Comparison of ENCODE assay signal across 15 cellular contexts in the genomic region with DNA sequence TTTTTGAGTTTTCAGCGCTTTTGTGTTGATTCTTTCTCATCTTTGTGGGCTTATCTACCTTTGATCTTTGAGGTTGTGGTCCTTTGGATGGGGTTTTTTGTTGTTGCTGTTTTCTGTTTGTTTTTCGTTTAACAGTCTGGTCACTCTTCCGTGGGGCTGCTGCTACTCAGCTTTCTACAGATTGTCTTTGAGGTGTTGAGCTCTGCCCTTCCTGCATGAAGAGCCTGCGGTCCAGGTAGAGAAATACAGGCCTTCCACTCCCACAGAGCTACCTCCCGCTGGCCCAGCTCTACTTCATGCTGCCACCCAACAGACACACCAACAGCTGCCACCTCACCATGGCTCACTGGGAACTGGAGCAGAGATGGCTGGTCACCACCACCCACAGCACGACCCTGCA.
DNase-seq lines count a peak whose midpoint lies in the region; ATAC-seq and TF ChIP-seq lines count a peak whose summit lies in the region.
"Had no signal": no experiment of that assay in that cellular context is flagged by ENCODE, and none has a peak within 500 bp of the region (broad histone marks: within the 10 kb centered on the region; RNA-seq: fewer than 3 reads in every experiment).

No MANE protein-coding gene starts in this region.

- H3K27ac Mint-ChIP-seq in stimulated activated naive CD8-positive, alpha-beta T cell treated with anti-CD3 and anti-CD28 coated beads, Interleukin-15, Interleukin-2, amounts not matched to agents 100 ng/mL and 50 ng/mL, for 24 hours, result peak overlapping the region; percentile 26
- peak overlapping the region in 1 of 2 donors; percentile 98 for H3K27ac Mint-ChIP-seq in stimulated activated naive CD8-positive, alpha-beta T cell treated with anti-CD3 and anti-CD28 coated beads, Interleukin-15, amount 100 ng/mL, for 72 hours
- no peak overlapping the region for H3K27ac Mint-ChIP-seq in endothelial cell (ENCODE audit: unreplicated experiment)
- peak overlapping the region; percentile 71 to 85 for H3K27ac Mint-ChIP-seq in natural killer cell treated with Interleukin-12 subunit alpha and Interleukin-12 subunit beta and Interleukin-15 and Interleukin-18, amount 100 ng/mL, for 72 hours

- no peak overlapping the region for H2AFZ ChIP-seq in Karpas-422 (ENCODE audit: low read length)

- no peaks in the 10 kb centered on the region for H3K27me3 Mint-ChIP-seq in stimulated activated naive CD8-positive, alpha-beta T cell treated with anti-CD3 and anti-CD28 coated beads, Interleukin-15, Interleukin-2, amounts not matched to agents 100 ng/mL and 50 ng/mL, for 24 hours
- H3K27me3 Mint-ChIP-seq in stimulated activated naive CD8-positive, alpha-beta T cell treated with anti-CD3 and anti-CD28 coated beads, Interleukin-15, amount 100 ng/mL, for 72 hours, result no peaks in the 10 kb centered on the region
- H3K27me3 Mint-ChIP-seq in endothelial cell (ENCODE audit: unreplicated experiment), result peaks cover 3% of the 10 kb centered on the region
- H3K27me3 Mint-ChIP-seq in natural killer cell treated with Interleukin-12 subunit alpha and Interleukin-12 subunit beta and Interleukin-15 and Interleukin-18, amount 100 ng/mL, for 72 hours, result no peaks in the 10 kb centered on the region
- H3K27me3 Mint-ChIP-seq: CD4-positive, alpha-beta memory T cell had no signal

- H3K4me2 ChIP-seq in Karpas-422 (ENCODE audit: low read depth, low read length, poor library complexity, severe bottlenecking), result no peak overlapping the region
- H3K4me2 ChIP-seq: A549 had no signal

- no peak for TF ChIP-seq CTCF in endothelial cell (IDR thresholded peaks at IDR 0.05; ENCODE audit: unreplicated experiment)

- no peaks in the 10 kb centered on the region for H3K27me3 ChIP-seq in Karpas-422 (ENCODE audit: low read length)
- H3K27me3 ChIP-seq: BE2C had no signal

- no peaks in the 10 kb centered on the region for H4K20me1 ChIP-seq in Karpas-422 (ENCODE audit: insufficient read depth, low read depth, low read length)

- no peak overlapping the region for H3K9ac ChIP-seq in Karpas-422 (ENCODE audit: low read length)

- no peaks in the 10 kb centered on the region for H3K9me3 Mint-ChIP-seq in stimulated activated naive CD8-positive, alpha-beta T cell treated with anti-CD3 and anti-CD28 coated beads, Interleukin-15, Interleukin-2, amounts not matched to agents 100 ng/mL and 50 ng/mL, for 24 hours
- no peaks in the 10 kb centered on the region for H3K9me3 Mint-ChIP-seq in stimulated activated naive CD8-positive, alpha-beta T cell treated with anti-CD3 and anti-CD28 coated beads, Interleukin-15, amount 100 ng/mL, for 72 hours
- no peaks in the 10 kb centered on the region for H3K9me3 Mint-ChIP-seq in endothelial cell (ENCODE audit: unreplicated experiment)
- no peaks in the 10 kb centered on the region for H3K9me3 Mint-ChIP-seq in natural killer cell treated with Interleukin-12 subunit alpha and Interleukin-12 subunit beta and Interleukin-15 and Interleukin-18, amount 100 ng/mL, for 72 hours

- H3K4me3 ChIP-seq in Karpas-422 (ENCODE audit: low read length), result no peak overlapping the region
- H3K4me3 ChIP-seq: A549 had no signal

- peaks cover 59% of the 10 kb centered on the region for H3K36me3 Mint-ChIP-seq in stimulated activated naive CD8-positive, alpha-beta T cell treated with anti-CD3 and anti-CD28 coated beads, Interleukin-15, Interleukin-2, amounts not matched to agents 100 ng/mL and 50 ng/mL, for 24 hours (ENCODE audit: low read depth)
- peaks cover 36% of the 10 kb centered on the region for H3K36me3 Mint-ChIP-seq in endothelial cell (ENCODE audit: low read depth, unreplicated experiment)
- peaks cover 27% of the 10 kb centered on the region for H3K36me3 Mint-ChIP-seq in natural killer cell treated with Interleukin-12 subunit alpha and Interleukin-12 subunit beta and Interleukin-15 and Interleukin-18, amount 100 ng/mL, for 72 hours

- no peak for ATAC-seq in stimulated activated naive CD8-positive, alpha-beta T cell treated with anti-CD3 and anti-CD28 coated beads, Interleukin-15, amount 100 ng/mL, for 72 hours
- peak; percentile 13 to 43 for ATAC-seq in natural killer cell treated with Interleukin-12 subunit alpha and Interleukin-12 subunit beta and Interleukin-15 and Interleukin-18, amount 100 ng/mL, for 72 hours
- ATAC-seq: A549, HCT116 had no signal

- peaks cover 50% of the 10 kb centered on the region for H3K36me3 ChIP-seq in Karpas-422 (ENCODE audit: insufficient read depth, low read length)

- DNase-seq in stimulated activated naive CD8-positive, alpha-beta T cell treated with anti-CD3 and anti-CD28 coated beads, Interleukin-15, amount 100 ng/mL, for 72 hours, result no peak
- no peak for DNase-seq in endothelial cell (ENCODE audit: low spot score)
- DNase-seq in natural killer cell treated with Interleukin-12 subunit alpha and Interleukin-12 subunit beta and Interleukin-15 and Interleukin-18, amount 100 ng/mL, for 72 hours (ENCODE audit: low spot score), result no peak
- no peak for DNase-seq in NCI-H1105 (lab: John Stamatoyannopoulos, UW)
- no peak for DNase-seq in RPMI8226
- DNase-seq in Karpas-422, result no peak
- DNase-seq: BE2C; Caco-2; CD4-positive, alpha-beta memory T cell; DMS53 had no signal

- H3K79me2 ChIP-seq in Karpas-422 (ENCODE audit: low read length), result peaks cover 44% of the 10 kb centered on the region

- H3K4me1 Mint-ChIP-seq in stimulated activated naive CD8-positive, alpha-beta T cell treated with anti-CD3 and anti-CD28 coated beads, Interleukin-15, Interleukin-2, amounts not matched to agents 100 ng/mL and 50 ng/mL, for 24 hours (ENCODE audit: low read depth), result peaks cover 17% of the 10 kb centered on the region
- H3K4me1 Mint-ChIP-seq in stimulated activated naive CD8-positive, alpha-beta T cell treated with anti-CD3 and anti-CD28 coated beads, Interleukin-15, amount 100 ng/mL, for 72 hours, result peaks cover 16% of the 10 kb centered on the region
- H3K4me1 Mint-ChIP-seq in endothelial cell (ENCODE audit: unreplicated experiment), result peaks cover 29% of the 10 kb centered on the region
- H3K4me1 Mint-ChIP-seq in natural killer cell treated with Interleukin-12 subunit alpha and Interleukin-12 subunit beta and Interleukin-15 and Interleukin-18, amount 100 ng/mL, for 72 hours (ENCODE audit: low read depth in 2 of 2), result peaks cover 41 to 45% of the 10 kb centered on the region in 2 donors

- H3K9me3 ChIP-seq in Karpas-422 (ENCODE audit: low read length), result no peaks in the 10 kb centered on the region
- H3K9me3 ChIP-seq: A549, BE2C, Caco-2 had no signal

- H3K4me3 Mint-ChIP-seq in stimulated activated naive CD8-positive, alpha-beta T cell treated with anti-CD3 and anti-CD28 coated beads, Interleukin-15, Interleukin-2, amounts not matched to agents 100 ng/mL and 50 ng/mL, for 24 hours, result no peak overlapping the region
- no peak overlapping the region for H3K4me3 Mint-ChIP-seq in stimulated activated naive CD8-positive, alpha-beta T cell treated with anti-CD3 and anti-CD28 coated beads, Interleukin-15, amount 100 ng/mL, for 72 hours
- H3K4me3 Mint-ChIP-seq in endothelial cell (ENCODE audit: unreplicated experiment), result peak overlapping the region; percentile 71
- H3K4me3 Mint-ChIP-seq in natural killer cell treated with Interleukin-12 subunit alpha and Interleukin-12 subunit beta and Interleukin-15 and Interleukin-18, amount 100 ng/mL, for 72 hours, result peak overlapping the region; percentile 22
- H3K4me3 Mint-ChIP-seq: CD4-positive, alpha-beta memory T cell had no signal

- no peaks in the 10 kb centered on the region for H3K4me1 ChIP-seq in Karpas-422 (ENCODE audit: low read length)

- H3K9me2 ChIP-seq in Karpas-422 (replicated peaks; ENCODE audit: insufficient read depth, low read length), result no peaks in the 10 kb centered on the region

- no peak overlapping the region for H3K27ac ChIP-seq in Karpas-422 (ENCODE audit: low read length)
- H3K27ac ChIP-seq: A549, C4-2B, HL-60 had no signal

Comparison
In these comparisons a context has a peak if more than half of its experiments do, and no peak if none do; other contexts are left out.
1. H3K4me3 Mint-ChIP-seq: peak in endothelial cell (single experiment) and natural killer cell treated with Interleukin-12 subunit alpha and Interleukin-12 subunit beta and Interleukin-15 and Interleukin-18, amount 100 ng/mL, for 72 hours (single experiment); none in stimulated activated naive CD8-positive, alpha-beta T cell treated with anti-CD3 and anti-CD28 coated beads, Interleukin-15, Interleukin-2, amounts not matched to agents 100 ng/mL and 50 ng/mL, for 24 hours (single experiment) and stimulated activated naive CD8-positive, alpha-beta T cell treated with anti-CD3 and anti-CD28 coated beads, Interleukin-15, amount 100 ng/mL, for 72 hours (0 of 2).